Comparison of ENCODE assay signal across 1 cellular context in the genomic region with DNA sequence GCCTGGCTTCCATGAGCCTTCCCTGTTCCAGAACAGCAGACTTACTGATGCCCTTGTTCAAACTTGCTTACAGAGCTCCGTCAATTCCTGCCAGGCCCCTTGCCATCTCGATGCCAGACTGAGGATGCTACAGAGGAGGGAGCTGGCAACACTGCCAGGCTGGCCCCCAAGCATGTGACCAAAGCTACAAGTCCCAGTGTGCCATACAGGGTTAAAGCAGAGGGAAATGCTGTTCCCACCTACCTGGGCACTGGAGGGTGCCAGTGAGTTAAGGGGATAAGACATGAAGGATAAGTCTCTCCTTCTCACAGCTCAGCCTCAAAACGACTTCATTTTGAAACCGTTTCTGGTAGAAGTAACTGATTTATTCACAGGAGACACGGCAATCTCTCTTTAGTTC.
A peak's percentile ranks its signal among the peaks of the same experiment; 100 is the strongest.
TF ChIP-seq lines count a peak whose summit lies in the region.

No MANE protein-coding gene starts in this region.

TF ChIP-seq in HepG2, 621 proteins besides CTCF, POLR2A, EP300 and RAD21:
- peak; percentile 63; the same call in 1 of the 2 replicates for TF ChIP-seq ZNF652 (CRISPR knock-in tag; IDR thresholded peaks at IDR 0.05; ENCODE audit: borderline replicate concordance, low read depth)
- TF ChIP-seq STAG1 (CRISPR knock-in tag; IDR thresholded peaks at IDR 0.05) = 0 out of 2 replicates have a peak, but pooled peaks have one; percentile 5
- no peak for TF ChIP-seq HMGA1 (CRISPR knock-in tag; conservative IDR thresholded peaks at IDR 0.05)
TF ChIP-seq in HepG2: peak in this region for 2.
